Comparison of ENCODE assay signal across 22 cellular contexts in genomic region chr9:93309889-93310425, GRCh38.
"Had no signal": no experiment of that assay in that cellular context is flagged by ENCODE, and none has a peak within 500 bp of the region (broad histone marks: within the 10 kb centered on the region; RNA-seq: fewer than 3 reads in every experiment).

No MANE protein-coding gene starts in this region.

- DNase-seq: activated B cell treated with CpG ODN at 0.5 μM for 24 hours; activated CD4-positive, alpha-beta T cell treated with anti-CD3 and anti-CD28 coated beads, Interleukin-2, amount 10 ng/mL, durations not matched to agents 7 days and 5 days; activated gamma-delta T cell; aorta; brain microvascular endothelial cell; central memory CD4-positive, alpha-beta T cell; glutamatergic neuron; left ventricle myocardium superior; mammary epithelial cell; midbrain; natural killer cell; ovary; right cardiac atrium; stimulated activated CD4-positive, alpha-beta T cell treated with anti-CD3 and anti-CD28 coated beads, Interleukin-1b, Interleukin-23, amount 100 ng/mL, for 48 hours; upper lobe of left lung had no signal

- H3K36me3 ChIP-seq: brain microvascular endothelial cell, ovary, thoracic aorta, upper lobe of left lung had no signal

- H3K4me2 ChIP-seq: hepatocyte had no signal

- H3K27me3 ChIP-seq: brain microvascular endothelial cell, dorsolateral prefrontal cortex, esophagus muscularis mucosa, hepatocyte, ovary, upper lobe of left lung had no signal

- H3K79me2 ChIP-seq: hepatocyte had no signal

- H3K36me3 Mint-ChIP-seq: activated naive CD4-positive, alpha-beta T cell treated with anti-CD3 and anti-CD28 coated beads, Interleukin-2, amount 50 U/mL, for 72 hours; natural killer cell; stimulated activated effector memory CD8-positive, alpha-beta T cell treated with anti-CD3 and anti-CD28 coated beads, Interleukin-12 subunit alpha, Interleukin-12 subunit beta, amount 100 ng/mL, for 72 hours had no signal

- H2AFZ ChIP-seq: hepatocyte had no signal

- H3K4me3 Mint-ChIP-seq: activated B cell treated with CpG ODN at 0.5 μM for 24 hours; activated CD4-positive, alpha-beta T cell treated with anti-CD3 and anti-CD28 coated beads, Interleukin-2, amount 10 ng/mL, durations not matched to agents 7 days and 5 days; natural killer cell; stimulated activated effector memory CD8-positive, alpha-beta T cell treated with anti-CD3 and anti-CD28 coated beads, Interleukin-12 subunit alpha, Interleukin-12 subunit beta, amount 100 ng/mL, for 72 hours; T-helper 1 cell treated with Interleukin-12 subunit alpha and Interleukin-12 subunit beta and Interleukin-4 antibody, amounts not matched to agents 30 μg/mL and 1 μg/mL, for 36 hours had no signal

- ATAC-seq: activated naive CD4-positive, alpha-beta T cell treated with anti-CD3 and anti-CD28 coated beads, Interleukin-2, amount 50 U/mL, for 72 hours; left ventricle myocardium superior; natural killer cell; right cardiac atrium; stimulated activated effector memory CD8-positive, alpha-beta T cell treated with anti-CD3 and anti-CD28 coated beads, Interleukin-12 subunit alpha, Interleukin-12 subunit beta, amount 100 ng/mL, for 72 hours had no signal

- H3K9me3 ChIP-seq: esophagus muscularis mucosa, ovary, thoracic aorta, upper lobe of left lung had no signal

- H3K27ac Mint-ChIP-seq: activated B cell treated with CpG ODN at 0.5 μM for 24 hours; activated CD4-positive, alpha-beta T cell treated with anti-CD3 and anti-CD28 coated beads, Interleukin-2, amount 10 ng/mL, durations not matched to agents 7 days and 5 days; activated naive CD4-positive, alpha-beta T cell treated with anti-CD3 and anti-CD28 coated beads, Interleukin-2, amount 50 U/mL, for 72 hours; natural killer cell; stimulated activated effector memory CD8-positive, alpha-beta T cell treated with anti-CD3 and anti-CD28 coated beads, Interleukin-12 subunit alpha, Interleukin-12 subunit beta, amount 100 ng/mL, for 72 hours; T-helper 1 cell treated with Interleukin-12 subunit alpha and Interleukin-12 subunit beta and Interleukin-4 antibody, amounts not matched to agents 30 μg/mL and 1 μg/mL, for 36 hours had no signal

- H3K9me3 Mint-ChIP-seq: activated B cell treated with CpG ODN at 0.5 μM for 24 hours; activated CD4-positive, alpha-beta T cell treated with anti-CD3 and anti-CD28 coated beads, Interleukin-2, amount 10 ng/mL, durations not matched to agents 7 days and 5 days; activated naive CD4-positive, alpha-beta T cell treated with anti-CD3 and anti-CD28 coated beads, Interleukin-2, amount 50 U/mL, for 72 hours; natural killer cell; stimulated activated effector memory CD8-positive, alpha-beta T cell treated with anti-CD3 and anti-CD28 coated beads, Interleukin-12 subunit alpha, Interleukin-12 subunit beta, amount 100 ng/mL, for 72 hours; T-helper 1 cell treated with Interleukin-12 subunit alpha and Interleukin-12 subunit beta and Interleukin-4 antibody, amounts not matched to agents 30 μg/mL and 1 μg/mL, for 36 hours had no signal

- H3K4me3 ChIP-seq: dorsolateral prefrontal cortex, esophagus muscularis mucosa, hepatocyte, ovary, thoracic aorta, upper lobe of left lung had no signal

- H3K27ac ChIP-seq: brain microvascular endothelial cell, dorsolateral prefrontal cortex, esophagus muscularis mucosa, hepatocyte, ovary, thoracic aorta, upper lobe of left lung had no signal

- H3K4me1 Mint-ChIP-seq: activated B cell treated with CpG ODN at 0.5 μM for 24 hours had no signal
